8 cellular contexts compared by ENCODE assay signal in the genomic region with DNA sequence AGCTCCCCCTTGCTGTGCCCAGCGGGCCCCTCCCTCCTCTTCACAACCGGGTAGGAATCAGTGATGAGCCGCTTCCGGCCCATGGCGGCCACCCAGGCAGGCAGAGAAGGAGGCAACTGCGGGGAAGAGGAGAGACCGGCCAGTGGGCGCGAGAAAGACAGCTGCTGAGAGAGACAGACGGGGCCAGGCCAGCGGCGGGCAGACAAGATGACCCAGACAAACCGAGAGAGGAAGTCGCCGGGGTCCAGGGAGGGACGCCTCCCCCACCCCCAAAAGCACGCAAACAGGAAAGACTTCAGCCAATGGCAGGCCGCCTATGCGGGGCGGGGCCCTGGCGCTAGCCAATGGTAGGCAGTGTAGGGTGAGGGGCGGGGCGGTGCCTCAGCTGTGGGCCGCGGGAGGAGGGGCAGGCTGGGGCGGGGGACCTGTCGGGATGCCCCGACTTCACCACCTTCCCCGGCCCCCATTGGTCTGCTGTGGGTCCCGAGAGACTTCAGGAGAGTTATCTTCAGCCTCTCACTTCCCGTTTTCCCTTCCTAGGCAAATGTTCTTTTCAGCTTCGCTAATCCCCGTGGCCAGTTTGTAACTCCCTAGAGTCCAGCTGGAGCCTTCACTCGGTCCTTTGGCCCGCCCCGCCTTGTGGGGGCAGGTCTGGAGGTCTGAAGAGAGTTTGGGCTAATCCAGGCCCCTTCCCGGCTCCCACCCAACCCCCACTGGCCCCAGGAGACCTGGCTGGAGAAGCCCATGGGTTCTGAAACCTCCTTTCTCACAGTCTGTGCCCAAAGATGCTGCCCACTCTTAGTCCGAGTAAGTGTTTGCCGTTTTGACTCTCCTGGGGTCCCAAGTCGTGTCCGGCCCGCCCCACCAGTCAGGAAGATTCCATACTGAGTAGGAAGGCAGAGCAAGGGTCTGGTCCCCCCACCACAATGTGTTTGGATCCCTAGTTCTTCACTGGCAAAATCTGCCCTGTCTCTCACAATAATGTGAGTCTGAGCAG. TPM values are rescaled to one million over a fixed set of nuclear protein-coding genes. Genes with fewer than 3 reads are reported as not detected.
A peak's percentile ranks its signal among the peaks of the same experiment; 100 is the strongest.
DNase-seq lines count a peak whose midpoint lies in the region; ATAC-seq and TF ChIP-seq lines count a peak whose summit lies in the region.

POLD4 (minus strand) TSS at position 230 of the 997 bp plus-strand sequence; CDS start at position 83, 147 bp downstream.

- intact Hi-C loops in left lung (cut with DNase I): loop anchor here in 1 of 2 donors (5.0 kb wide), 1 partner anchor 34 kb away; no protein-coding TSS in a partner anchor

- H3K36me3 ChIP-seq in left lung: no peaks in the 10 kb centered on the region

- H3K27ac ChIP-seq in C4-2B (peak within 1 kb of the TSS; percentile 91), left lung (peak within 1 kb of the TSS; percentile 98 to 100)

- H3K4me3 ChIP-seq in left lung: peak within 1 kb of the TSS; percentile 56 to 77

- no peaks in the 10 kb centered on the region for H3K9me3 ChIP-seq in left lung

- peaks cover 31 to 67% of the 10 kb centered on the region in 2 donors for H3K4me1 ChIP-seq in left lung

- no peaks in the 10 kb centered on the region for H3K27me3 ChIP-seq in left lung

- no peak for TF ChIP-seq CTCF in C4-2B (conservative IDR thresholded peaks at IDR 0.05)
- no peak for TF ChIP-seq CTCF in left lung (IDR thresholded peaks at IDR 0.05)

- DNase-seq in NCI-H748 (lab: John Stamatoyannopoulos, UW; ENCODE audit: unreplicated experiment) (peak; percentile 95), dedifferentiated amniotic fluid mesenchymal stem cell (ENCODE audit: extremely low spot score) (peak; percentile 86), left lung (peak; percentile 97 to 99)
- DNase-seq in activated CD4-positive, alpha-beta T cell treated with anti-CD3 and anti-CD28 coated beads, Interleukin-2, amount 50 U/mL, for 1 hour: peak; percentile 96
- peak; percentile 93 for DNase-seq in stimulated activated CD4-positive, alpha-beta T cell treated with anti-CD3 and anti-CD28 coated beads, Interleukin-2, amount 100 ng/mL, for 4 hours (ENCODE audit: low read depth)

- ATAC-seq in GM19395 (IDR thresholded peaks at IDR 0.05; ENCODE audit: unreplicated experiment): peak; percentile 74
- peak; percentile 45 for ATAC-seq in HG03558 (IDR thresholded peaks at IDR 0.05; ENCODE audit: extremely low read depth, unreplicated experiment)
- peak; percentile 89 for ATAC-seq in left lung

RNA-seq across cellular contexts. Expression of gene POLD4, which starts in this region (rescaled TPM):
- 10 to 100 TPM; 67.7 to 77.3 TPM for total RNA-seq in left lung

Comparison
In these comparisons a context has a peak if more than half of its experiments do, and no peak if none do; other contexts are left out.
1. Peak in every context shown above with its lines: DNase-seq, ATAC-seq, H3K4me3 ChIP-seq and H3K27ac ChIP-seq.